2 cellular contexts compared by ENCODE assay signal in genomic region chr1:35808376-35809155, GRCh38.
TF ChIP-seq lines count a peak whose summit lies in the region.

No MANE protein-coding gene starts in this region.

TF ChIP-seq in HEK293T, 16 proteins besides CTCF, POLR2A, EP300 and RAD21 (continued from another document):
- no peak for TF ChIP-seq CTBP1 (IDR thresholded peaks at IDR 0.05; ENCODE audit: borderline replicate concordance)
- TF ChIP-seq ZNF384 (IDR thresholded peaks at IDR 0.05): no peak
- TF ChIP-seq ARNT (IDR thresholded peaks at IDR 0.05): no peak
- TF ChIP-seq LEF1 (IDR thresholded peaks at IDR 0.05; ENCODE audit: borderline replicate concordance): no peak

TF ChIP-seq in SK-N-SH, 30 proteins besides CTCF, POLR2A, EP300 and RAD21 (continued from another document):
- TF ChIP-seq MEF2A (IDR thresholded peaks at IDR 0.05; ENCODE audit: borderline replicate concordance, low read depth) (no peak), MAX (IDR thresholded peaks at IDR 0.05; ENCODE audit: low read depth) (no peak), GATA2 (CRISPR knock-in tag; IDR thresholded peaks at IDR 0.05) (no peak), USF1 (IDR thresholded peaks at IDR 0.05; ENCODE audit: borderline replicate concordance, low read depth) (no peak), IRF3 (IDR thresholded peaks at IDR 0.05; ENCODE audit: low read depth, low read length) (no peak), TEAD4 (IDR thresholded peaks at IDR 0.05; ENCODE audit: borderline replicate concordance, insufficient read depth) (no peak), NFIC (IDR thresholded peaks at IDR 0.05; ENCODE audit: borderline replicate concordance) (no peak), SMC3 (IDR thresholded peaks at IDR 0.05; ENCODE audit: low read depth, low read length) (no peak), JUND (IDR thresholded peaks at IDR 0.05) (no peak), ZBTB33 (IDR thresholded peaks at IDR 0.05; ENCODE audit: borderline replicate concordance, low read depth) (no peak), RCOR1 (IDR thresholded peaks at IDR 0.05; ENCODE audit: low read length) (no peak), RXRA (IDR thresholded peaks at IDR 0.05; ENCODE audit: borderline replicate concordance, low read depth) (no peak), FOSL2 (IDR thresholded peaks at IDR 0.05; ENCODE audit: borderline replicate concordance, low read depth) (no peak), MXI1 (IDR thresholded peaks at IDR 0.05; ENCODE audit: low read depth, low read length) (peak; percentile 31; the same call in 1 of the 2 replicates), TAF1 (IDR thresholded peaks at IDR 0.05; ENCODE audit: borderline replicate concordance, low read depth, low read length) (peak; percentile 11; the same call in 1 of the 2 replicates), POLR2AphosphoS5 (IDR thresholded peaks at IDR 0.05; ENCODE audit: low read depth, low read length) (no peak), ELF1 (IDR thresholded peaks at IDR 0.05) (no peak), REST (IDR thresholded peaks at IDR 0.05; ENCODE audit: low read depth, low read length) (no peak), GABPA (IDR thresholded peaks at IDR 0.05; ENCODE audit: low read depth) (no peak), CHD2 (IDR thresholded peaks at IDR 0.05; ENCODE audit: low read length, partially characterized antibody) (no peak), RFX5 (IDR thresholded peaks at IDR 0.05; ENCODE audit: low read length) (no peak), SIN3A (IDR thresholded peaks at IDR 0.05; ENCODE audit: borderline replicate concordance, low read depth, low read length) (no peak), NRF1 (IDR thresholded peaks at IDR 0.05; ENCODE audit: low read depth, low read length) (no peak), FOXJ3 (CRISPR knock-in tag; IDR thresholded peaks at IDR 0.05) (no peak), EZH2phosphoT487 (IDR thresholded peaks at IDR 0.05; ENCODE audit: borderline replicate concordance, low read depth) (no peak)
